ENCODE assay signal across 11 cellular contexts in the genomic region with DNA sequence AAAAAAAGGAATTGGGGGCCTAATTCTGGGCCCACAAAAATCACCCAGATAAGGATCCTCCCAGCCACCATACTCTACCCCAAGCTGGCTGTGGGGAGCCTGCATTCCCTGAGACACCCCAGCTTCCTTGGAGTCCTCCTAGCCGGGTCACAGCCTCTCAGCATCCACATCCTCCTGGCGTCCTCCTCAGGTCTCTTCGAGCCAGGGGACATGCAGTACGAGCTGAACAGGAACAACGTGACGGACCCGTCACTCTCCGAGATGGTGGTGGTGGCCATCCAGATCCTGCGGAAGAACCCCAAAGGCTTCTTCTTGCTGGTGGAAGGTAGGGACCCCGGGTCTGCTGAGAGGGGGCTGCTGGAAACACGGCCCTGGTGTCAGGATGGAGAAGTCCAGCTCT.
"Had no signal": no experiment of that assay in that cellular context is flagged by ENCODE, and none has a peak within 500 bp of the region (broad histone marks: within the 10 kb centered on the region; RNA-seq: fewer than 3 reads in every experiment).

No MANE protein-coding gene starts in this region.

- H3K36me3 Mint-ChIP-seq: naive thymus-derived CD8-positive, alpha-beta T cell; stimulated activated effector memory CD8-positive, alpha-beta T cell treated with anti-CD3 and anti-CD28 coated beads, Interleukin-12 subunit alpha, Interleukin-12 subunit beta, amount 100 ng/mL, for 72 hours had no signal

- H3K27me3 ChIP-seq: ascending aorta, dorsolateral prefrontal cortex had no signal

- H3K4me1 Mint-ChIP-seq: activated T-helper 17 cell treated with anti-CD3 and anti-CD28 coated beads, Interleukin-2, amount 50 U/mL, for 72 hours; naive thymus-derived CD8-positive, alpha-beta T cell; stimulated activated effector memory CD8-positive, alpha-beta T cell treated with anti-CD3 and anti-CD28 coated beads, Interleukin-12 subunit alpha, Interleukin-12 subunit beta, amount 100 ng/mL, for 72 hours had no signal

- H3K4me1 ChIP-seq: prostate gland had no signal

- H3K27ac Mint-ChIP-seq: activated naive CD4-positive, alpha-beta T cell treated with anti-CD3 and anti-CD28 coated beads for 36 hours; activated T-helper 17 cell treated with anti-CD3 and anti-CD28 coated beads, Interleukin-2, amount 50 U/mL, for 72 hours; naive thymus-derived CD8-positive, alpha-beta T cell; stimulated activated effector memory CD8-positive, alpha-beta T cell treated with anti-CD3 and anti-CD28 coated beads, Interleukin-12 subunit alpha, Interleukin-12 subunit beta, amount 100 ng/mL, for 72 hours had no signal

- DNase-seq: activated CD4-positive, alpha-beta T cell treated with anti-CD3 and anti-CD28 coated beads for 1 hour; activated CD4-positive, alpha-beta T cell treated with anti-CD3 and anti-CD28 coated beads, Interleukin-2, amount 50 U/mL, for 4 hours; activated T-cell treated with anti-CD3 and anti-CD28 coated beads for 4 hours; naive thymus-derived CD8-positive, alpha-beta T cell had no signal

- H3K36me3 ChIP-seq: ascending aorta, prostate gland had no signal

- H3K9me3 Mint-ChIP-seq: activated naive CD4-positive, alpha-beta T cell treated with anti-CD3 and anti-CD28 coated beads for 36 hours; activated T-helper 17 cell treated with anti-CD3 and anti-CD28 coated beads, Interleukin-2, amount 50 U/mL, for 72 hours; naive thymus-derived CD8-positive, alpha-beta T cell; stimulated activated effector memory CD8-positive, alpha-beta T cell treated with anti-CD3 and anti-CD28 coated beads, Interleukin-12 subunit alpha, Interleukin-12 subunit beta, amount 100 ng/mL, for 72 hours had no signal

- ATAC-seq: naive thymus-derived CD8-positive, alpha-beta T cell had no signal

- H3K27ac ChIP-seq: ascending aorta, prostate gland had no signal

- H3K4me3 Mint-ChIP-seq: activated naive CD4-positive, alpha-beta T cell treated with anti-CD3 and anti-CD28 coated beads for 36 hours; activated T-helper 17 cell treated with anti-CD3 and anti-CD28 coated beads, Interleukin-2, amount 50 U/mL, for 72 hours; naive thymus-derived CD8-positive, alpha-beta T cell; stimulated activated effector memory CD8-positive, alpha-beta T cell treated with anti-CD3 and anti-CD28 coated beads, Interleukin-12 subunit alpha, Interleukin-12 subunit beta, amount 100 ng/mL, for 72 hours had no signal

- H3K4me3 ChIP-seq: ascending aorta, dorsolateral prefrontal cortex, mucosa of descending colon, prostate gland had no signal

- H3K9me3 ChIP-seq: ascending aorta, mucosa of descending colon, prostate gland had no signal
